ENCODE assay signal across 12 cellular contexts in genomic region chr1:231684333-231685244, GRCh38. TPM values are rescaled to one million over a fixed set of nuclear protein-coding genes. Genes with fewer than 3 reads are reported as not detected.
DNase-seq lines count a peak whose midpoint lies in the region; ATAC-seq and TF ChIP-seq lines count a peak whose summit lies in the region.
"Had no signal": no experiment of that assay in that cellular context is flagged by ENCODE, and none has a peak within 500 bp of the region (broad histone marks: within the 10 kb centered on the region; RNA-seq: fewer than 3 reads in every experiment).

No MANE protein-coding gene starts in this region.

- no peak overlapping the region for H2BK15ac ChIP-seq in H9 (ENCODE audit: low read depth, low read length)

- 0 out of 2 replicates have a peak, but pooled peaks cover 4% of the 10 kb centered on the region for H3K9me3 ChIP-seq in SJSA1 (replicated peaks)
- H3K9me3 ChIP-seq in prostate gland = no peaks in the 10 kb centered on the region
- H3K9me3 ChIP-seq in tibial artery = no peaks in the 10 kb centered on the region
- H3K9me3 ChIP-seq in H9 (ENCODE audit: control insufficient read depth, low read depth, low read length) = no peaks in the 10 kb centered on the region

- H3K27ac Mint-ChIP-seq in H9 = no peak overlapping the region
- no peak overlapping the region for H3K27ac Mint-ChIP-seq in activated T-cell treated with anti-CD3 and anti-CD28 coated beads, Interleukin-2, amount 50 U/mL, for 72 hours

- H3K18ac ChIP-seq in H9 (ENCODE audit: insufficient read length, low read depth, low read length) = no peak overlapping the region

- H3T11ph ChIP-seq in H9 (ENCODE audit: low read length) = no peak overlapping the region

- H3K27me3 ChIP-seq in SJSA1 (replicated peaks) (no peaks in the 10 kb centered on the region), prostate gland (replicated peaks; ENCODE audit: insufficient read depth) (no peaks in the 10 kb centered on the region), tibial artery (no peaks in the 10 kb centered on the region), H9 (ENCODE audit: insufficient read depth, low read length) (no peaks in the 10 kb centered on the region)

- no peak overlapping the region for H2BK20ac ChIP-seq in H9 (ENCODE audit: low read depth, low read length, poor library complexity, severe bottlenecking)

- H3K36me3 ChIP-seq in SJSA1 (no peaks in the 10 kb centered on the region), prostate gland (no peaks in the 10 kb centered on the region), tibial artery (no peaks in the 10 kb centered on the region)

- WGBS in prostate gland = 34% methylated on average over 15 of the region's 15 CpGs
- WGBS in H9 (ENCODE audit: extremely low coverage, insufficient read length, low lambda C conversion rate) = no CpG with 5 or more reads among the region's 15 CpGs

- H3K27me3 Mint-ChIP-seq in H9 (ENCODE audit: low read depth) = peaks cover 4% of the 10 kb centered on the region
- no peaks in the 10 kb centered on the region for H3K27me3 Mint-ChIP-seq in activated T-cell treated with anti-CD3 and anti-CD28 coated beads, Interleukin-2, amount 50 U/mL, for 72 hours (ENCODE audit: low read depth)

- H4K5ac ChIP-seq in H9 (ENCODE audit: insufficient read length, low read depth, low read length) = no peak overlapping the region

- no peaks in the 10 kb centered on the region for H3K79me1 ChIP-seq in H9 (ENCODE audit: insufficient read depth, low read depth, low read length, poor library complexity, severe bottlenecking)

- no peak overlapping the region for H4K91ac ChIP-seq in H9 (ENCODE audit: insufficient read length, low read depth, low read length)

- no peak overlapping the region for H3K56ac ChIP-seq in H9 (ENCODE audit: insufficient read length, low read depth, low read length)

- H2AFZ ChIP-seq in H9 (ENCODE audit: low read length) = no peak overlapping the region

- no peak overlapping the region for H3K9ac ChIP-seq in H9 (ENCODE audit: extremely low read depth, insufficient read length, low read length)

- no peak for TF ChIP-seq POLR2A in prostate gland (IDR thresholded peaks at IDR 0.05)

- no peak for ATAC-seq in GM19467 (IDR thresholded peaks at IDR 0.05; ENCODE audit: unreplicated experiment)
- no peak for ATAC-seq in activated T-cell treated with anti-CD3 and anti-CD28 coated beads, Interleukin-2, amount 50 U/mL, for 72 hours (replicated peaks in 1 of 2)
- ATAC-seq: K562 had no signal

- H4K20me1 ChIP-seq in H9 (ENCODE audit: control insufficient read depth, insufficient read depth, insufficient read length) = no peaks in the 10 kb centered on the region

- no peak overlapping the region for H2BK12ac ChIP-seq in H9 (ENCODE audit: insufficient read length, low read depth, low read length)

- DNase-seq in EH (ENCODE audit: low read depth) (peak; percentile 43), NCI-H2081 (lab: John Stamatoyannopoulos, UW) (peak; percentile 89 to 98), SJSA1 (ENCODE audit: low read depth in 1 of 2, low spot score in 2 of 2) (peak in 1 of 2 experiments; percentile 57), prostate gland (ENCODE audit: low spot score) (peak; percentile 78), tibial artery (no peak), H9 (no peak)
- no peak for DNase-seq in activated T-cell treated with anti-CD3 and anti-CD28 coated beads, Interleukin-2, amount 50 U/mL, for 72 hours
- DNase-seq: activated naive CD4-positive, alpha-beta T cell treated with anti-CD3 and anti-CD28 coated beads, Interleukin-2, amount 50 U/mL, for 16 hours; stimulated activated CD4-positive, alpha-beta T cell treated with anti-CD3 and anti-CD28 coated beads, Interleukin-2, amount 100 ng/mL, for 48 hours; stimulated activated naive CD4-positive, alpha-beta T cell treated with Interleukin-2 at 50 U/mL for 16 hours had no signal

- no peak overlapping the region for H3K4me3 ChIP-seq in SJSA1
- H3K4me3 ChIP-seq in prostate gland = peak overlapping the region in 1 of 2 donors; percentile 9
- H3K4me3 ChIP-seq in tibial artery = no peak overlapping the region
- H3K4me3 ChIP-seq: K562 had no signal

- H2BK120ac ChIP-seq in H9 (ENCODE audit: low read depth, low read length, poor library complexity, severe bottlenecking) = no peak overlapping the region

- intact Hi-C loops in prostate gland (cut with DNase I) = no loop called here
- intact Hi-C loops in tibial artery (cut with DNase I; ENCODE audit: low total_unique reads) = no loop called here

- peaks cover 0 to under 1% of the 10 kb centered on the region in 2 experiments; a peak in 2 of 4 replicates for H3K4me1 Mint-ChIP-seq in H9
- peaks cover 1% of the 10 kb centered on the region for H3K4me1 Mint-ChIP-seq in activated T-cell treated with anti-CD3 and anti-CD28 coated beads, Interleukin-2, amount 50 U/mL, for 72 hours (ENCODE audit: low read depth)

- no peaks in the 10 kb centered on the region for H3K23me2 ChIP-seq in H9 (ENCODE audit: insufficient read length, low read depth, low read length, poor library complexity, severe bottlenecking)

- H2AK5ac ChIP-seq in H9 (ENCODE audit: insufficient read length, low read length) = no peak overlapping the region

- no peak overlapping the region for H3K4me3 Mint-ChIP-seq in H9
- H3K4me3 Mint-ChIP-seq in activated T-cell treated with anti-CD3 and anti-CD28 coated beads, Interleukin-2, amount 50 U/mL, for 72 hours = no peak overlapping the region

- H3K14ac ChIP-seq in H9 (ENCODE audit: insufficient read depth, low read length) = no peak overlapping the region

- H3K4me2 ChIP-seq in H9 (ENCODE audit: insufficient read depth, insufficient read length, low read length) = no peak overlapping the region

- H3K23ac ChIP-seq in H9 (ENCODE audit: insufficient read length, low read depth, low read length) = no peak overlapping the region

- TF ChIP-seq CTCF in prostate gland (IDR thresholded peaks at IDR 0.05) = no peak
- TF ChIP-seq CTCF in tibial artery (IDR thresholded peaks at IDR 0.05) = no peak
- TF ChIP-seq CTCF in H9 (conservative IDR thresholded peaks at IDR 0.05) = no peak

- no peak overlapping the region for H4K8ac ChIP-seq in H9 (replicated peaks; ENCODE audit: insufficient read length, low read depth, low read length)

- H2BK5ac ChIP-seq in H9 (ENCODE audit: insufficient read length, low read length) = no peak overlapping the region

- peaks cover 9 to 16% (median 11%) of the 10 kb centered on the region in 3 experiments for H3K36me3 Mint-ChIP-seq in H9 (ENCODE audit: insufficient read depth in 1 of 3, low read depth in 3 of 3)
- peaks cover 4 to 9% of the 10 kb centered on the region in 2 donors for H3K36me3 Mint-ChIP-seq in activated T-cell treated with anti-CD3 and anti-CD28 coated beads, Interleukin-2, amount 50 U/mL, for 72 hours (ENCODE audit: insufficient read depth in 2 of 2)

- peaks cover 16% of the 10 kb centered on the region for H3K4me1 ChIP-seq in SJSA1 (replicated peaks)
- H3K4me1 ChIP-seq in prostate gland (replicated peaks) = no peaks in the 10 kb centered on the region
- H3K4me1 ChIP-seq in tibial artery = no peaks in the 10 kb centered on the region
- H3K4me1 ChIP-seq in H9 (ENCODE audit: insufficient read depth, low read length) = no peaks in the 10 kb centered on the region

- H3K27ac ChIP-seq in SJSA1 = peak overlapping the region; percentile 33
- H3K27ac ChIP-seq in prostate gland = peak overlapping the region; percentile 64 to 76
- H3K27ac ChIP-seq in tibial artery = no peak overlapping the region
- no peak overlapping the region for H3K27ac ChIP-seq in H9 (ENCODE audit: insufficient read length, low read depth, low read length)

- peaks cover 24 to 31% of the 10 kb centered on the region in 2 experiments for H3K9me3 Mint-ChIP-seq in H9
- H3K9me3 Mint-ChIP-seq in activated T-cell treated with anti-CD3 and anti-CD28 coated beads, Interleukin-2, amount 50 U/mL, for 72 hours = peaks cover 6% of the 10 kb centered on the region in 2 donors

- H3K79me2 ChIP-seq in H9 (ENCODE audit: insufficient read depth, low read length) = no peaks in the 10 kb centered on the region

- H3K4ac ChIP-seq in H9 (ENCODE audit: low read depth, low read length) = no peak overlapping the region

RNA-seq across cellular contexts. Expression of gene DISC1, which starts 58.0 kb away (rescaled TPM):
- total RNA-seq in SJSA1 (2014; rRNA removed; shearing (Covaris generic)) = 3.3 and 3.8 TPM in 2 replicates
- total RNA-seq in prostate gland = 1 to 10 TPM; 6.7 to 9.3 TPM
- 2.1 and 2.5 TPM in 2 replicates for total RNA-seq in H9 (2021)
- total RNA-seq in activated T-cell treated with anti-CD3 and anti-CD28 coated beads, Interleukin-2, amount 50 U/mL, for 72 hours = 1 to 10 TPM; 2.9 to 5.8 TPM

Comparison
In these comparisons a context has a peak if more than half of its experiments do, and no peak if none do; other contexts are left out.
1. DNase-seq: peak in EH (single experiment), NCI-H2081 (2 of 2) and prostate gland (single experiment); none in tibial artery (0 of 2), H9 (single experiment) and activated T-cell treated with anti-CD3 and anti-CD28 coated beads, Interleukin-2, amount 50 U/mL, for 72 hours (0 of 2).
2. H3K27ac ChIP-seq: peak in SJSA1 (single experiment) and prostate gland (2 of 2); none in tibial artery (0 of 2) and H9 (single experiment).